Comparison of ENCODE assay signal across 1 cellular context in the genomic region with DNA sequence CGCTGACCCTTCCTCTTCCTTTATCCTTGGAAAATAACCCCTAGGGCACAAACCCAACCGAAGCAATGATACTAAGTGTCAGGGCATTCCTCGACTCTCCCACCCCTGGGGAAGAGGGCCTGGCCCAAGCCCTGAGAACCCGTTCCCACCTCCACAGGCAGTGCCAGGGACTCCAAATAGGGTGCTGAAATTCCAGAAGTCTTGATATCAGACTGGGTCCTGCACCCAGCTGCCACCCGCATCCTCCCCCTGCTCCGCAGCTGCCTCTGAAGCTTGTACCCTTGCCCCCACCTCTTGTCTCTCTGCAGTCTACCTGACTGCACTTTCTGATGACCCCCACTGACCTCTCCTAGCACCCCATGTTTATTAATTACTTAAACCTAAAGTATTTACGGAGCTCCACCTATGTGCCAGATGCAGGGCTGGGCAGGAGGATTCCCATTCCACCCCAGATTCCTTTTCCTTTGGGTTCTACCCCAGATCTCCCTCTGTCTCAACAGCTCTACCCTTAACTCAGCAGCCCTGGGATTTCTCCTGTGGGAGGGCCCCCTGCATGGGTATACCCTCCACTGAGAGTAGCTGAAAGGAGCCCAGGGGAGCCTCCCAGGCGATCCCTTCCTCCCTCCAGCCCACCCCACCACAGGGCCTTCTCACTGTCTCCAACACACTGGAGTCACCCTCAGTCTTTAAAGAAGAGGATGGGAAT.
TF ChIP-seq lines count a peak whose summit lies in the region.

No MANE protein-coding gene starts in this region.

TF ChIP-seq in K562, 482 proteins besides CTCF, POLR2A, EP300 and RAD21:
- no peak for TF ChIP-seq TAF1 (IDR thresholded peaks at IDR 0.05; ENCODE audit: control insufficient read depth, extremely low read depth, insufficient read depth, low read length, severe bottlenecking)
- no peak for TF ChIP-seq PHB (CRISPR knock-in tag; IDR thresholded peaks at IDR 0.05)
- no peak for TF ChIP-seq NFE2 (IDR thresholded peaks at IDR 0.05; ENCODE audit: low read depth)
- TF ChIP-seq KLF1 (tag; IDR thresholded peaks at IDR 0.05), result no peak
- no peak for TF ChIP-seq LCOR (CRISPR knock-in tag; IDR thresholded peaks at IDR 0.05)
- TF ChIP-seq, protein P1, sequence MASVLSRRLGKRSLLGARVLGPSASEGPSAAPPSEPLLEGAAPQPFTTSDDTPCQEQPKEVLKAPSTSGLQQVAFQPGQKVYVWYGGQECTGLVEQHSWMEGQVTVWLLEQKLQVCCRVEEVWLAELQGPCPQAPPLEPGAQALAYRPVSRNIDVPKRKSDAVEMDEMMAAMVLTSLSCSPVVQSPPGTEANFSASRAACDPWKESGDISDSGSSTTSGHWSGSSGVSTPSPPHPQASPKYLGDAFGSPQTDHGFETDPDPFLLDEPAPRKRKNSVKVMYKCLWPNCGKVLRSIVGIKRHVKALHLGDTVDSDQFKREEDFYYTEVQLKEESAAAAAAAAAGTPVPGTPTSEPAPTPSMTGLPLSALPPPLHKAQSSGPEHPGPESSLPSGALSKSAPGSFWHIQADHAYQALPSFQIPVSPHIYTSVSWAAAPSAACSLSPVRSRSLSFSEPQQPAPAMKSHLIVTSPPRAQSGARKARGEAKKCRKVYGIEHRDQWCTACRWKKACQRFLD (CRISPR knock-in tag; IDR thresholded peaks at IDR 0.05), result no peak
- TF ChIP-seq RBFOX2 (IDR thresholded peaks at IDR 0.05; ENCODE audit: low read depth, low read length), result 0 out of 2 replicates have a peak, but pooled peaks have one; percentile 14
